Comparison of ENCODE assay signal across 22 cellular contexts in the genomic region with DNA sequence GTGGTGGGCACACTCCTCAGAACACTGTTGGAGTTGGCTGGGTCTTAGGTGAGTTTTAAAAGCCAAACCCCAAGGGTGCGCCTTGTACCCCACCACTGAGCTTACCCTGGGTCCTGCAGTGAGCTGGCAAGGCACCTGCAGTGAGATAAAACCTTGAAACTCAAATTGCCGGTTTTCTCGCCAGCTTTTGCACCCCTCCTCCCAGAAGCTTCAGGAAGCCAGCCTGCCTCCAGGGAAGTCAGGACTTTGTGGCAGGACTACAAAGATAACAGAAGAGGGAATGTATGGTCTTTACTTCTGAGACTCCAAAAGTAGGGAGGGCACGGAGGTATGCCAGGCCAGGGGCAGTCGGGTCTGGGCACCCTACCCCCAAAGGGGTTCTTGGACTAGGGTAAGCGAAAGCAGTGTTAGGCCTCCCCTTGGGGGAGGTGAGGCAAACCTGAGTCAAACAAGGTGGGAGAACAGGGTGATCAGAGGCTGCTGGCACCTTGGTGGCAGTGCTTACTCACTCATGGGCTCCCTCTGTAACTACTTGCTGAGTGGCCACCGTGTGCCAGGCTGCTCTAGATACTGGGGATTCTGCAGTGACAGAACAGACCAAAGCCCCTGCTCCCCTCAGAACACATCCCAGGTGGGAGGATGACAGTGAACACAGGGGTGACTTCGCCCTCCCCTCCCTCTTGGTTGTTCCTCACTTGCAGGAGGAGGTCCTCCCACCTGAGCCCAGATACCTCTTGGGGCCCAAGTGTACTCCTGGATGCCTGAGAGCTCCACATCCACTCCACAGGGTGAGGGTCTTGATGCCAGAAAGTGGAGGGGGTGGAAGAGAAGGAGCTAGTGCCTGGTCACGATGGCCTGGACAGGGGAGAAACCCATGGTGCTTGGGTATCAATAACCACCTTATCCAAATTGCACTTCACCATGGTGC.
"Had no signal": no experiment of that assay in that cellular context is flagged by ENCODE, and none has a peak within 500 bp of the region (broad histone marks: within the 10 kb centered on the region; RNA-seq: fewer than 3 reads in every experiment).

No MANE protein-coding gene starts in this region.

- H3K9me3 Mint-ChIP-seq: activated naive CD8-positive, alpha-beta T cell treated with anti-CD3 and anti-CD28 coated beads for 36 hours; activated T-helper 17 cell treated with anti-CD3 and anti-CD28 coated beads, Interleukin-2, amount 50 U/mL, for 72 hours; memory B cell; neural crest cell had no signal

- DNase-seq: activated naive CD4-positive, alpha-beta T cell; activated naive CD8-positive, alpha-beta T cell treated with anti-CD3 and anti-CD28 coated beads for 36 hours; activated T-cell treated with anti-CD3 and anti-CD28 coated beads, Interleukin-2, amount 50 U/mL, for 1 hour; amniotic stem cell; foreskin keratinocyte; glutamatergic neuron; hypothalamus; kidney; left ventricle myocardium inferior; mucosa of descending colon; naive B cell; right lobe of liver; stimulated activated CD4-positive, alpha-beta T cell treated with anti-CD3 and anti-CD28 coated beads, Interleukin-4, amount 100 ng/mL, for 24 hours; T-helper 1 cell; testis had no signal

- H3K4me1 Mint-ChIP-seq: activated naive CD8-positive, alpha-beta T cell treated with anti-CD3 and anti-CD28 coated beads for 36 hours; activated T-helper 17 cell treated with anti-CD3 and anti-CD28 coated beads, Interleukin-2, amount 50 U/mL, for 72 hours; memory B cell; naive B cell; neural crest cell; stimulated activated memory B cell treated with anti-CD40 and anti-IgM and Interleukin-4, amounts not matched to agents 10 μg/mL and 1 μg/mL and 100 μg/mL, for 72 hours had no signal

- H3K27me3 ChIP-seq: cardiac muscle cell, foreskin keratinocyte, right lobe of liver, testis had no signal

- H3K27me3 Mint-ChIP-seq: memory B cell had no signal

- H3K9me3 ChIP-seq: mucosa of descending colon, right lobe of liver, testis had no signal

- H3K4me1 ChIP-seq: left ventricle myocardium inferior had no signal

- H3K4me3 ChIP-seq: cardiac muscle cell, dorsolateral prefrontal cortex, left ventricle myocardium inferior, mucosa of descending colon, right lobe of liver, smooth muscle cell, testis had no signal

- ATAC-seq: activated T-helper 17 cell treated with anti-CD3 and anti-CD28 coated beads, Interleukin-2, amount 50 U/mL, for 72 hours; foreskin keratinocyte; mucosa of descending colon; right lobe of liver; stimulated activated memory B cell treated with anti-CD40 and anti-IgM and Interleukin-4, amounts not matched to agents 10 μg/mL and 1 μg/mL and 100 μg/mL, for 72 hours had no signal

- H3K27ac ChIP-seq: cardiac muscle cell, dorsolateral prefrontal cortex, foreskin keratinocyte, left ventricle myocardium inferior, right lobe of liver, testis had no signal

- H3K27ac Mint-ChIP-seq: activated naive CD8-positive, alpha-beta T cell treated with anti-CD3 and anti-CD28 coated beads for 36 hours; activated T-helper 17 cell treated with anti-CD3 and anti-CD28 coated beads, Interleukin-2, amount 50 U/mL, for 72 hours; memory B cell; stimulated activated memory B cell treated with anti-CD40 and anti-IgM and Interleukin-4, amounts not matched to agents 10 μg/mL and 1 μg/mL and 100 μg/mL, for 72 hours had no signal

- H3K4me3 Mint-ChIP-seq: activated naive CD8-positive, alpha-beta T cell treated with anti-CD3 and anti-CD28 coated beads for 36 hours; activated T-helper 17 cell treated with anti-CD3 and anti-CD28 coated beads, Interleukin-2, amount 50 U/mL, for 72 hours; memory B cell; naive B cell; neural crest cell; stimulated activated memory B cell treated with anti-CD40 and anti-IgM and Interleukin-4, amounts not matched to agents 10 μg/mL and 1 μg/mL and 100 μg/mL, for 72 hours had no signal

- H3K36me3 ChIP-seq: cardiac muscle cell, left ventricle myocardium inferior, right lobe of liver had no signal

- H3K36me3 Mint-ChIP-seq: activated naive CD8-positive, alpha-beta T cell treated with anti-CD3 and anti-CD28 coated beads for 36 hours; memory B cell; naive B cell; stimulated activated memory B cell treated with anti-CD40 and anti-IgM and Interleukin-4, amounts not matched to agents 10 μg/mL and 1 μg/mL and 100 μg/mL, for 72 hours had no signal
